19 cellular contexts compared by ENCODE assay signal in genomic region chr22:39498802-39499201, GRCh38. TPM values are rescaled to one million over a fixed set of nuclear protein-coding genes. Genes with fewer than 3 reads are reported as not detected.
DNase-seq lines count a peak whose midpoint lies in the region; ATAC-seq and TF ChIP-seq lines count a peak whose summit lies in the region.
"Had no signal": no experiment of that assay in that cellular context is flagged by ENCODE, and none has a peak within 500 bp of the region (broad histone marks: within the 10 kb centered on the region; RNA-seq: fewer than 3 reads in every experiment).

No MANE protein-coding gene starts in this region.

- H4K12ac ChIP-seq in trophoblast cell (ENCODE audit: low read depth, low read length) = no peak overlapping the region

- no peak for TF ChIP-seq POLR2A in esophagus squamous epithelium (IDR thresholded peaks at IDR 0.05)

- H2AFZ ChIP-seq in trophoblast cell (ENCODE audit: insufficient read depth, low read length, poor library complexity) = peak overlapping the region; percentile 30
- H2AFZ ChIP-seq: GM23248 had no signal

- H3K23ac ChIP-seq in trophoblast cell (ENCODE audit: low read length) = no peak overlapping the region

- intact Hi-C loops in left ventricle myocardium inferior (cut with micrococcal nuclease) = no loop called here
- intact Hi-C loops in Right ventricle myocardium inferior (cut with DNase I) = no loop called here
- intact Hi-C loops in esophagus squamous epithelium (cut with DNase I) = no loop called here

- H3K27me3 ChIP-seq in left ventricle myocardium inferior (ENCODE audit: low read depth) (no peaks in the 10 kb centered on the region), esophagus squamous epithelium (no peaks in the 10 kb centered on the region), trophoblast cell (ENCODE audit: insufficient read depth, low read length) (no peaks in the 10 kb centered on the region)
- H3K27me3 ChIP-seq: transverse colon had no signal

- no peak overlapping the region for H3K4me2 ChIP-seq in trophoblast cell (ENCODE audit: low read length)
- H3K4me2 ChIP-seq: smooth muscle cell had no signal

- H3K36me3 ChIP-seq in left ventricle myocardium inferior (no peaks in the 10 kb centered on the region), esophagus squamous epithelium (no peaks in the 10 kb centered on the region), trophoblast cell (ENCODE audit: control insufficient read depth in 1 of 2, insufficient read depth in 2 of 2, low read length in 2 of 2) (no peaks in the 10 kb centered on the region)
- H3K36me3 ChIP-seq: transverse colon had no signal

- no peak overlapping the region for H4K91ac ChIP-seq in trophoblast cell (ENCODE audit: low read depth, low read length)

- ATAC-seq in Right ventricle myocardium inferior (no peak), GM19351 (IDR thresholded peaks at IDR 0.05; ENCODE audit: unreplicated experiment) (no peak), GM19463 (IDR thresholded peaks at IDR 0.05; ENCODE audit: unreplicated experiment) (no peak)
- ATAC-seq: left lobe of liver had no signal

- no peak for TF ChIP-seq CTCF in left ventricle myocardium inferior (IDR thresholded peaks at IDR 0.05; ENCODE audit: borderline replicate concordance)
- no peak for TF ChIP-seq CTCF in esophagus squamous epithelium (IDR thresholded peaks at IDR 0.05)

- WGBS in esophagus squamous epithelium, 2 donors = 56 to 63% methylated on average over 3 of the region's 3 CpGs
- no CpG with 5 or more reads among the region's 3 CpGs for WGBS in trophoblast cell (ENCODE audit: extremely low coverage, insufficient coverage, insufficient read length)

- peak overlapping the region; percentile 57 for H2AK5ac ChIP-seq in trophoblast cell (ENCODE audit: low read length)

- peaks cover 11% of the 10 kb centered on the region for H3K79me2 ChIP-seq in trophoblast cell (ENCODE audit: control insufficient read depth, insufficient read depth, low read length, poor library complexity)

- no peak overlapping the region for H4K8ac ChIP-seq in trophoblast cell (ENCODE audit: low read depth, low read length)

- DNase-seq in left ventricle myocardium inferior = no peak
- no peak for DNase-seq in Right ventricle myocardium inferior (ENCODE audit: missing footprints)
- no peak for DNase-seq in esophagus squamous epithelium (lab: John Stamatoyannopoulos, UW)
- no peak for DNase-seq in trophoblast cell
- DNase-seq in ecto neural progenitor cell (ENCODE audit: low spot score) = no peak
- no peak for DNase-seq in NCI-H446 treated with DMSO at 0.1 percent for 48 hours (lab: John Stamatoyannopoulos, UW)
- DNase-seq: ACHN; activated CD4-positive, alpha-beta T cell treated with anti-CD3 and anti-CD28 coated beads, Interleukin-2, amount 50 U/mL, for 1 hour; CD4-positive, CD25-positive, alpha-beta regulatory T cell; cortex of kidney; DMS79; GM23248; Karpas-422; transverse colon had no signal

- peaks cover 11% of the 10 kb centered on the region for H3K79me1 ChIP-seq in trophoblast cell (ENCODE audit: low read length)

- peaks cover 83% of the 10 kb centered on the region for H3K4me1 ChIP-seq in left ventricle myocardium inferior
- H3K4me1 ChIP-seq in esophagus squamous epithelium = peaks cover 27 to 90% (median 33%) of the 10 kb centered on the region in 3 donors
- H3K4me1 ChIP-seq in trophoblast cell (ENCODE audit: control insufficient read depth in 1 of 2, insufficient read depth in 2 of 2, low read length in 2 of 2) = peaks cover 16 to 17% of the 10 kb centered on the region in 2 experiments

- H3K4ac ChIP-seq in trophoblast cell (ENCODE audit: low read depth, low read length) = no peak overlapping the region

- H3K9me3 ChIP-seq in left ventricle myocardium inferior (replicated peaks) = no peaks in the 10 kb centered on the region
- H3K9me3 ChIP-seq in esophagus squamous epithelium = no peaks in the 10 kb centered on the region
- peaks cover 1% of the 10 kb centered on the region for H3K9me3 ChIP-seq in trophoblast cell (ENCODE audit: insufficient read depth, low read depth, low read length)
- H3K9me3 ChIP-seq: transverse colon had no signal

- no peak overlapping the region for H2BK120ac ChIP-seq in trophoblast cell (ENCODE audit: insufficient read depth, low read length, poor library complexity)

- H2BK5ac ChIP-seq in trophoblast cell (ENCODE audit: low read depth, low read length, poor library complexity) = no peak overlapping the region

- H3K4me3 ChIP-seq in left ventricle myocardium inferior (no peak overlapping the region), esophagus squamous epithelium (no peak overlapping the region), trophoblast cell (ENCODE audit: low read depth, low read length) (no peak overlapping the region)
- H3K4me3 ChIP-seq: GM23248, smooth muscle cell, transverse colon had no signal

- H3K27ac ChIP-seq in left ventricle myocardium inferior (replicated peaks) (peak overlapping the region; percentile 68), esophagus squamous epithelium (peak overlapping the region in 3 of 4 donors; percentile 28 to 62 (median 36)), trophoblast cell (ENCODE audit: low read depth, low read length) (no peak overlapping the region)
- H3K27ac ChIP-seq: GM23248, transverse colon had no signal

- no peak overlapping the region for H2BK12ac ChIP-seq in trophoblast cell (ENCODE audit: low read length)

- no peak overlapping the region for H3K18ac ChIP-seq in trophoblast cell (ENCODE audit: low read length)

- H3K9ac ChIP-seq in trophoblast cell (ENCODE audit: low read length) = no peak overlapping the region
- H3K9ac ChIP-seq: GM23248 had no signal

- no peak overlapping the region for H3K14ac ChIP-seq in trophoblast cell (ENCODE audit: low read length)

RNA-seq across cellular contexts. Expression of gene MIEF1, which starts 3.3 kb away (rescaled TPM):
- total RNA-seq in left ventricle myocardium inferior (15.5 TPM), Right ventricle myocardium inferior (17.3 TPM), esophagus squamous epithelium (10 to 100 TPM; 21.4 to 34.2 (median 23.9) TPM)
- 26.5 and 27.5 TPM in 2 replicates for polyA plus RNA-seq in trophoblast cell (2013)

RNA-seq across cellular contexts. Expression of gene ATF4, which starts 21.6 kb away (rescaled TPM):
- total RNA-seq in left ventricle myocardium inferior = 193 TPM
- 204 TPM for total RNA-seq in Right ventricle myocardium inferior
- total RNA-seq in esophagus squamous epithelium = 100 to 1,000 TPM; 170 to 288 (median 234) TPM
- polyA plus RNA-seq in trophoblast cell (2013) = 602 and 615 TPM in 2 replicates

RNA-seq across cellular contexts. Expression of gene RPS19BP1, which starts 33.7 kb away (rescaled TPM):
- total RNA-seq in left ventricle myocardium inferior (59.3 TPM), Right ventricle myocardium inferior (61.9 TPM), esophagus squamous epithelium (100 to 1,000 TPM in 1 of 4 donors, 10 to 100 TPM in 3; 70.9 to 109 (median 88.1) TPM)
- polyA plus RNA-seq in trophoblast cell (2013) = 87.1 and 87.7 TPM in 2 replicates

RNA-seq across cellular contexts. Expression of gene MGAT3, which starts 42.0 kb away (rescaled TPM):
- total RNA-seq in left ventricle myocardium inferior (3.2 TPM), Right ventricle myocardium inferior (5.9 TPM), esophagus squamous epithelium (1 to 10 TPM in 1 of 4 donors, under 1 TPM in 3; 0.08 to 1.3 (median 0.62) TPM)
- 19.8 and 20.9 TPM in 2 replicates for polyA plus RNA-seq in trophoblast cell (2013)
- total RNA-seq: GM23248, RPMI7951 had no signal
- polyA plus RNA-seq: CD4-positive, CD25-positive, alpha-beta regulatory T cell; GM23248 had no signal
